Comparison of ENCODE assay signal across 8 cellular contexts in the genomic region with DNA sequence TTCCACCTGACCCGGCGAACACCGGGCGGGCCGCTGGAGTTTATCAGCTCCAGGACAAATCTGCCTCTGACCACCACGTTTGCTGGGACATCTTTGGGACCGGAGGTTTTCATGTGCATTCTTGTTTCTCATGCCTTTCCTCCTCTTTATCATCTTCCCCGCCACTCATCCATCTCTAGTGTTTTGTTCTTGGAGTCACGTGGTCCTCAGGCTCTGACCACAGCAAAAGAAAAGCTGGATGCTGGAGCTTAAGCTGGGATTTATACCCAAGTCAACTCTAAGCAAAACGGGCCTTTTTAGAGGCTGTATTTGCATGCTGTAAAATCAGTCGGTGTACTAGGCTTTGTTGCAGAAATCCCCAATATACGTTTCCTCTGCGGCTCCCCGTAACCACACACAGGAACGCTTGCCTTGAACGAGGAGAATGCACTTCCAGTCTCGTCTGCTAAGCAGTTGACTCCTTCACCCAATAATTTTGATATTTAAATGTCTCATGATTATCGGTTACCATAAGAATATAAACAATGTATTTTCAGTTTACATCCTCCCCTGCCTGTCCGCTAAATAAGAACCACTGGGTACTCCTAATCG. TPM values are rescaled to one million over a fixed set of nuclear protein-coding genes. Genes with fewer than 3 reads are reported as not detected.
DNase-seq lines count a peak whose midpoint lies in the region; ATAC-seq, FAIRE-seq and TF ChIP-seq lines count a peak whose summit lies in the region.

No MANE protein-coding gene starts in this region.

- H3K27me3 ChIP-seq in IMR-90 (ENCODE audit: control insufficient read depth, insufficient read depth, low read length), result no peaks in the 10 kb centered on the region
- H3K27me3 ChIP-seq in mucosa of rectum (ENCODE audit: control insufficient read depth in 2 of 2, insufficient read depth in 2 of 2, low read length in 2 of 2), result no peaks in the 10 kb centered on the region

- no peak for TF ChIP-seq CTCF in IMR-90 (conservative IDR thresholded peaks at IDR 0.05; ENCODE audit: low read depth, low read length)
- TF ChIP-seq CTCF in D721Med (IDR thresholded peaks at IDR 0.05; ENCODE audit: insufficient read depth, missing control alignments), result no peak

- H3K9me3 Mint-ChIP-seq in T-helper 1 cell treated with Interleukin-12 subunit alpha and Interleukin-12 subunit beta and Interleukin-4 antibody, amounts not matched to agents 30 μg/mL and 1 μg/mL, for 36 hours, result no peaks in the 10 kb centered on the region
- H3K9me3 Mint-ChIP-seq in effector memory CD8-positive, alpha-beta T cell, result no peaks in the 10 kb centered on the region

- H3K4me1 Mint-ChIP-seq in T-helper 1 cell treated with Interleukin-12 subunit alpha and Interleukin-12 subunit beta and Interleukin-4 antibody, amounts not matched to agents 30 μg/mL and 1 μg/mL, for 36 hours (ENCODE audit: low read depth), result peaks cover 34% of the 10 kb centered on the region
- H3K4me1 Mint-ChIP-seq in effector memory CD8-positive, alpha-beta T cell (ENCODE audit: low read depth in 2 of 2), result peaks cover 47 to 48% of the 10 kb centered on the region in 2 donors

- peaks cover 11% of the 10 kb centered on the region for H3K4me1 ChIP-seq in IMR-90 (ENCODE audit: control insufficient read depth, insufficient read depth, low read length)
- peaks cover 16 to 22% of the 10 kb centered on the region in 2 donors for H3K4me1 ChIP-seq in mucosa of rectum (ENCODE audit: control insufficient read depth in 2 of 2, insufficient read depth in 2 of 2, low read length in 2 of 2)

- H2AK9ac ChIP-seq in IMR-90 (replicated peaks; ENCODE audit: low read depth, low read length, poor library complexity), result peak overlapping the region; percentile 59

- no peak overlapping the region for H2BK20ac ChIP-seq in IMR-90 (ENCODE audit: low read depth, low read length)

- H2BK5ac ChIP-seq in IMR-90 (ENCODE audit: low read depth, low read length, poor library complexity, severe bottlenecking), result peak overlapping the region; percentile 44

- FAIRE-seq in D721Med (lab: Jason Lieb, UNC), result no peak

- dilution Hi-C loops in IMR-90 (cut with HindIII; ENCODE audit: low sequenced_read_pairs, unreplicated experiment), result no loop called here

- H3K9ac ChIP-seq in IMR-90 (ENCODE audit: low read depth, low read length), result peak overlapping the region; percentile 66
- H3K9ac ChIP-seq in mucosa of rectum (ENCODE audit: low read depth in 1 of 2, low read length in 2 of 2), result peak overlapping the region; percentile 70 to 95

- 0 out of 2 replicates have a peak overlapping the region, but pooled peaks have one; percentile 29 for H2BK120ac ChIP-seq in IMR-90 (ENCODE audit: low read depth, low read length)

- H2BK15ac ChIP-seq in IMR-90 (ENCODE audit: low read depth, low read length), result no peak overlapping the region

- H4K5ac ChIP-seq in IMR-90 (ENCODE audit: low read depth, low read length), result peak overlapping the region; percentile 93

- H4K8ac ChIP-seq in IMR-90 (ENCODE audit: low read depth in 2 of 2, low read length in 2 of 2), result peak overlapping the region; percentile 80 to 98

- peak overlapping the region; percentile 54; the same call in 1 of the 2 replicates for H4K91ac ChIP-seq in IMR-90 (ENCODE audit: insufficient read depth, low read depth, low read length)

- in situ Hi-C loops in IMR-90 (cut with MboI; ENCODE audit: low sequenced_read_pairs), result no loop called here

- H3K4me3 Mint-ChIP-seq in T-helper 1 cell treated with Interleukin-12 subunit alpha and Interleukin-12 subunit beta and Interleukin-4 antibody, amounts not matched to agents 30 μg/mL and 1 μg/mL, for 36 hours, result peak overlapping the region; percentile 98
- H3K4me3 Mint-ChIP-seq in effector memory CD8-positive, alpha-beta T cell, result peak overlapping the region; percentile 87 to 97

- TF ChIP-seq POLR2A in IMR-90 (IDR thresholded peaks at IDR 0.05; ENCODE audit: low read depth, low read length), result no peak

- 0 out of 2 replicates have a peak overlapping the region, but pooled peaks have one; percentile 58 for H2AK5ac ChIP-seq in IMR-90 (ENCODE audit: low read depth, low read length)

- H3K23ac ChIP-seq in IMR-90 (ENCODE audit: low read depth, low read length), result peak overlapping the region; percentile 36; the same call in 1 of the 2 replicates

- 0 out of 2 replicates have a peak, but pooled peaks cover 5% of the 10 kb centered on the region for H4K20me1 ChIP-seq in IMR-90 (ENCODE audit: insufficient read depth, low read length)

- POLR2A ChIA-PET in IMR-90 (lab: Charles Lee; ENCODE audit: unreplicated experiment), result no interaction called here

- BruUV-seq in IMR-90 (replicated peaks; lab: Mats Ljungman, UMichigan), result no TSS peak

- ATAC-seq in IMR-90 (ENCODE audit: low read depth), result no peak
- peak; percentile 40 for ATAC-seq in effector memory CD8-positive, alpha-beta T cell (replicated peaks)

- H3K14ac ChIP-seq in IMR-90 (replicated peaks; ENCODE audit: low read depth, low read length), result peak overlapping the region; percentile 36; the same call in 1 of the 2 replicates

- peaks cover 9% of the 10 kb centered on the region; the same call in 1 of the 2 replicates for H3K9me1 ChIP-seq in IMR-90 (ENCODE audit: insufficient read depth, low read length)

- H3K36me3 ChIP-seq in IMR-90 (ENCODE audit: control insufficient read depth, insufficient read depth, low read length), result peaks cover 48% of the 10 kb centered on the region
- H3K36me3 ChIP-seq in mucosa of rectum (ENCODE audit: control insufficient read depth in 2 of 2, insufficient read depth in 2 of 2, low read length in 2 of 2), result peaks cover 34 to 46% of the 10 kb centered on the region in 2 donors

- H3K27ac Mint-ChIP-seq in T-helper 1 cell treated with Interleukin-12 subunit alpha and Interleukin-12 subunit beta and Interleukin-4 antibody, amounts not matched to agents 30 μg/mL and 1 μg/mL, for 36 hours, result peak overlapping the region; percentile 99
- H3K27ac Mint-ChIP-seq in effector memory CD8-positive, alpha-beta T cell, result peak overlapping the region; percentile 95 to 97

- peak overlapping the region; percentile 98 for H2AFZ ChIP-seq in IMR-90 (replicated peaks; ENCODE audit: low read length, poor library complexity)

- H3K9me3 ChIP-seq in IMR-90 (ENCODE audit: control insufficient read depth, insufficient read depth, low read length), result no peaks in the 10 kb centered on the region
- no peaks in the 10 kb centered on the region for H3K9me3 ChIP-seq in mucosa of rectum (ENCODE audit: control insufficient read depth in 2 of 2, low read length in 2 of 2)

- peak overlapping the region; percentile 98 for H3K4me3 ChIP-seq in IMR-90 (ENCODE audit: insufficient read depth, low read depth, low read length)
- H3K4me3 ChIP-seq in mucosa of rectum (ENCODE audit: low read length in 2 of 2), result peak overlapping the region; percentile 81 to 97

- peak; percentile 73 for DNase-seq in activated effector memory CD4-positive, alpha-beta T cell treated with anti-CD3 and anti-CD28 coated beads, Interleukin-2, amount 50 U/mL, for 16 hours
- no peak for DNase-seq in activated effector memory CD4-positive, alpha-beta T cell treated with Interleukin-2 at 50 U/mL for 16 hours
- DNase-seq in IMR-90 (no peak), D721Med (ENCODE audit: insufficient read length, low spot score) (no peak), activated gamma-delta T cell (lab: John Stamatoyannopoulos, UW) (no peak)
- DNase-seq in effector memory CD8-positive, alpha-beta T cell, result peak in 1 of 3 experiments; percentile 30

- no peak overlapping the region for H3K18ac ChIP-seq in IMR-90 (ENCODE audit: low read depth, low read length)

- intact Hi-C loops in IMR-90 (cut with micrococcal nuclease), result loop anchor here (2.0 kb wide), 1 partner anchor 36 kb away; no protein-coding TSS in a partner anchor

- H3K27ac ChIP-seq in IMR-90 (ENCODE audit: insufficient read depth, low read length) (peak overlapping the region; percentile 61), mucosa of rectum (ENCODE audit: low read depth in 2 of 2, low read length in 2 of 2) (peak overlapping the region; percentile 79 to 81)

- H3K36me3 Mint-ChIP-seq in T-helper 1 cell treated with Interleukin-12 subunit alpha and Interleukin-12 subunit beta and Interleukin-4 antibody, amounts not matched to agents 30 μg/mL and 1 μg/mL, for 36 hours (ENCODE audit: low read depth), result peaks cover 45% of the 10 kb centered on the region
- H3K36me3 Mint-ChIP-seq in effector memory CD8-positive, alpha-beta T cell (ENCODE audit: insufficient read depth), result peaks cover 75% of the 10 kb centered on the region

- peak overlapping the region; percentile 93 for H3K4me2 ChIP-seq in IMR-90 (ENCODE audit: low read depth, low read length)

- H3K56ac ChIP-seq in IMR-90 (ENCODE audit: extremely low read depth, insufficient read depth, low read length), result peak overlapping the region; percentile 57; the same call in 1 of the 2 replicates

- TF ChIP-seq RAD21 in IMR-90 (IDR thresholded peaks at IDR 0.05; ENCODE audit: low read length), result no peak

- peak overlapping the region; percentile 78 for H3K4ac ChIP-seq in IMR-90 (ENCODE audit: low read depth, low read length)

- H3K79me1 ChIP-seq in IMR-90 (ENCODE audit: low read depth in 1 of 2, low read length in 2 of 2), result peaks cover 45 to 81% of the 10 kb centered on the region in 2 experiments

- CTCF ChIA-PET in IMR-90 (lab: Yijun Ruan, JAX), result interaction anchor here (0.7 to 1.5 kb wide), 2 partner anchors 20 to 37 kb away, joined by 3 to 8 read pairs; no protein-coding TSS in a partner anchor

- no peaks in the 10 kb centered on the region for H3K27me3 Mint-ChIP-seq in T-helper 1 cell treated with Interleukin-12 subunit alpha and Interleukin-12 subunit beta and Interleukin-4 antibody, amounts not matched to agents 30 μg/mL and 1 μg/mL, for 36 hours (ENCODE audit: low read depth)
- no peaks in the 10 kb centered on the region for H3K27me3 Mint-ChIP-seq in effector memory CD8-positive, alpha-beta T cell

- 0% methylated on average over 2 of the region's 20 CpGs; no CpG with 5 or more reads in 1 of the 2 experiments for WGBS in IMR-90 (ENCODE audit: extremely low coverage in 2 of 2, insufficient read length in 1 of 2), 2 experiments

TF ChIP-seq in IMR-90, 13 proteins besides CTCF, POLR2A, EP300 and RAD21 (continues in another document):
- TF ChIP-seq, protein P1, sequence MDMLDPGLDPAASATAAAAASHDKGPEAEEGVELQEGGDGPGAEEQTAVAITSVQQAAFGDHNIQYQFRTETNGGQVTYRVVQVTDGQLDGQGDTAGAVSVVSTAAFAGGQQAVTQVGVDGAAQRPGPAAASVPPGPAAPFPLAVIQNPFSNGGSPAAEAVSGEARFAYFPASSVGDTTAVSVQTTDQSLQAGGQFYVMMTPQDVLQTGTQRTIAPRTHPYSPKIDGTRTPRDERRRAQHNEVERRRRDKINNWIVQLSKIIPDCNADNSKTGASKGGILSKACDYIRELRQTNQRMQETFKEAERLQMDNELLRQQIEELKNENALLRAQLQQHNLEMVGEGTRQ (IDR thresholded peaks at IDR 0.05; ENCODE audit: low read depth, low read length), result peak; percentile 67

RNA-seq across cellular contexts. Expression of a gene that starts 0.6 kb away (rescaled TPM):
- 10.4 and 26.9 TPM in 2 replicates for total RNA-seq in IMR-90 (2012; rRNA removed)
- polyA plus RNA-seq in IMR-90 (2012; rRNA removed), result 69.0 and 119 TPM in 2 replicates
- 70.7 and 121 TPM in 2 replicates for polyA plus RNA-seq in IMR-90 (2012; cell fraction: cytosol; rRNA removed)
- polyA plus RNA-seq in IMR-90 (2012; cell fraction: nucleus; rRNA removed; ENCODE audit: low replicate concordance), result 19.3 and 45.4 TPM in 2 replicates

RNA-seq across cellular contexts. Expression of a gene that starts 0.9 kb away (rescaled TPM):
- 63.9 and 85.9 TPM in 2 replicates for total RNA-seq in IMR-90 (2012; rRNA removed)
- 103 and 134 TPM in 2 replicates for polyA plus RNA-seq in IMR-90 (2012; rRNA removed)
- 101 and 125 TPM in 2 replicates for polyA plus RNA-seq in IMR-90 (2012; cell fraction: cytosol; rRNA removed)
- polyA plus RNA-seq in IMR-90 (2012; cell fraction: nucleus; rRNA removed; ENCODE audit: low replicate concordance), result 35.7 and 44.4 TPM in 2 replicates
